In genomic region chr12:6817662-6818157, GRCh38 we compare ENCODE assay signal across 1 cellular context.
A peak's percentile ranks its signal among the peaks of the same experiment; 100 is the strongest.
TF ChIP-seq lines count a peak whose summit lies in the region.

No MANE protein-coding gene starts in this region.

TF ChIP-seq in HepG2, 621 proteins besides CTCF, POLR2A, EP300 and RAD21 (continues in another document):
- TF ChIP-seq NONO (IDR thresholded peaks at IDR 0.05) (0 out of 2 replicates have a peak, but pooled peaks have one; percentile 13), NONO (CRISPR knock-in tag; conservative IDR thresholded peaks at IDR 0.05) (0 out of 2 replicates have a peak, but pooled peaks have one; percentile 32), RFXANK (CRISPR knock-in tag; IDR thresholded peaks at IDR 0.05) (no peak), ARNT (IDR thresholded peaks at IDR 0.05) (no peak), NBN (conservative IDR thresholded peaks at IDR 0.05) (no peak), TCF7L2 (IDR thresholded peaks at IDR 0.05; ENCODE audit: low read depth, low read length) (no peak), ZNF605 (CRISPR knock-in tag; IDR thresholded peaks at IDR 0.05) (no peak), JUNB (CRISPR knock-in tag; IDR thresholded peaks at IDR 0.05; ENCODE audit: borderline replicate concordance) (0 out of 2 replicates have a peak, but pooled peaks have one; percentile 24), TIGD3 (CRISPR knock-in tag; IDR thresholded peaks at IDR 0.05; ENCODE audit: borderline replicate concordance) (no peak), ETS1 (CRISPR knock-in tag; IDR thresholded peaks at IDR 0.05) (no peak), TRIM24 (CRISPR knock-in tag; IDR thresholded peaks at IDR 0.05) (no peak), ZNF782 (CRISPR knock-in tag; IDR thresholded peaks at IDR 0.05; ENCODE audit: borderline replicate concordance) (no peak), ZNF709 (CRISPR knock-in tag; IDR thresholded peaks at IDR 0.05) (no peak), ZNF850 (CRISPR knock-in tag; conservative IDR thresholded peaks at IDR 0.05) (no peak), BCL3 (CRISPR knock-in tag; IDR thresholded peaks at IDR 0.05) (no peak), ZNF790 (CRISPR knock-in tag; IDR thresholded peaks at IDR 0.05; ENCODE audit: borderline replicate concordance) (no peak), ATF7 (IDR thresholded peaks at IDR 0.05) (no peak), ATF7 (CRISPR knock-in tag; IDR thresholded peaks at IDR 0.05) (0 out of 2 replicates have a peak, but pooled peaks have one; percentile 12), AGO2 (optimal IDR thresholded peaks at IDR 0.05; ENCODE audit: low read depth, low read length) (peak; percentile 57), KAT8 (CRISPR knock-in tag; IDR thresholded peaks at IDR 0.05) (no peak), ZNF543 (CRISPR knock-in tag; IDR thresholded peaks at IDR 0.05) (no peak), MIXL1 (CRISPR knock-in tag; IDR thresholded peaks at IDR 0.05) (no peak), NFE2L1 (CRISPR knock-in tag; IDR thresholded peaks at IDR 0.05; ENCODE audit: borderline replicate concordance) (no peak), PITX1 (CRISPR knock-in tag; IDR thresholded peaks at IDR 0.05) (no peak), GTF3A (CRISPR knock-in tag; conservative IDR thresholded peaks at IDR 0.05) (no peak), MBD4 (IDR thresholded peaks at IDR 0.05; ENCODE audit: borderline replicate concordance, low read length) (no peak), SP4 (CRISPR knock-in tag; IDR thresholded peaks at IDR 0.05) (no peak), DZIP1 (CRISPR knock-in tag; IDR thresholded peaks at IDR 0.05) (no peak), NR1H2 (CRISPR knock-in tag; IDR thresholded peaks at IDR 0.05; ENCODE audit: borderline replicate concordance, low read depth) (no peak), IRX3 (CRISPR knock-in tag; IDR thresholded peaks at IDR 0.05; ENCODE audit: borderline replicate concordance, low read depth) (no peak), FUBP1 (CRISPR knock-in tag; IDR thresholded peaks at IDR 0.05; ENCODE audit: borderline replicate concordance) (no peak), ZNF557 (CRISPR knock-in tag; IDR thresholded peaks at IDR 0.05) (no peak), ZNF496 (CRISPR knock-in tag; IDR thresholded peaks at IDR 0.05; ENCODE audit: insufficient replicate concordance) (no peak), ZNF343 (CRISPR knock-in tag; IDR thresholded peaks at IDR 0.05) (no peak), RORA (CRISPR knock-in tag; IDR thresholded peaks at IDR 0.05) (no peak), ZNF30 (CRISPR knock-in tag; IDR thresholded peaks at IDR 0.05) (no peak), ZNF207 (IDR thresholded peaks at IDR 0.05; ENCODE audit: borderline replicate concordance) (no peak), KLF11 (CRISPR knock-in tag; IDR thresholded peaks at IDR 0.05) (no peak), ASH2L (IDR thresholded peaks at IDR 0.05; ENCODE audit: insufficient read length, low read depth, low read length) (no peak), ZNF780A (CRISPR knock-in tag; IDR thresholded peaks at IDR 0.05) (no peak), TARDBP (CRISPR knock-in tag; IDR thresholded peaks at IDR 0.05) (peak; percentile 97), DNMT1 (CRISPR knock-in tag; IDR thresholded peaks at IDR 0.05) (no peak), HDAC6 (IDR thresholded peaks at IDR 0.05; ENCODE audit: low read depth, low read length) (no peak), ZNF354B (CRISPR knock-in tag; IDR thresholded peaks at IDR 0.05) (no peak), ZNF318 (CRISPR knock-in tag; IDR thresholded peaks at IDR 0.05) (no peak), ZNF777 (CRISPR knock-in tag; IDR thresholded peaks at IDR 0.05) (no peak), TEAD3 (CRISPR knock-in tag; optimal IDR thresholded peaks at IDR 0.05; ENCODE audit: borderline replicate concordance) (no peak), GFI1 (CRISPR knock-in tag; IDR thresholded peaks at IDR 0.05; ENCODE audit: borderline replicate concordance) (no peak), ZNF556 (CRISPR knock-in tag; IDR thresholded peaks at IDR 0.05; ENCODE audit: borderline replicate concordance) (no peak), ZNF792 (CRISPR knock-in tag; IDR thresholded peaks at IDR 0.05) (no peak), SMAD3 (CRISPR knock-in tag; IDR thresholded peaks at IDR 0.05) (no peak), ZBTB14 (CRISPR knock-in tag; IDR thresholded peaks at IDR 0.05) (no peak), ZNF292 (CRISPR knock-in tag; IDR thresholded peaks at IDR 0.05; ENCODE audit: borderline replicate concordance, low read depth) (no peak), ZNF263 (CRISPR knock-in tag; IDR thresholded peaks at IDR 0.05) (no peak), SIN3B (IDR thresholded peaks at IDR 0.05; ENCODE audit: low read length) (no peak)
